ENCODE assay signal across 19 cellular contexts in genomic region chrX:17495052-17495451, GRCh38.
DNase-seq lines count a peak whose midpoint lies in the region; ATAC-seq, FAIRE-seq and TF ChIP-seq lines count a peak whose summit lies in the region.
"Had no signal": no experiment of that assay in that cellular context is flagged by ENCODE, and none has a peak within 500 bp of the region (broad histone marks: within the 10 kb centered on the region; RNA-seq: fewer than 3 reads in every experiment).

No MANE protein-coding gene starts in this region.

- TF ChIP-seq CTCF in A549 (IDR thresholded peaks at IDR 0.05) (no peak), bronchial epithelial cell (IDR thresholded peaks at IDR 0.05; ENCODE audit: insufficient read depth, low read length, severe bottlenecking) (no peak)

- no peak for FAIRE-seq in A549 (lab: Jason Lieb, UNC)
- FAIRE-seq in bronchial epithelial cell (lab: Jason Lieb, UNC) = no peak
- FAIRE-seq: GM12892, H1 had no signal

- no peaks in the 10 kb centered on the region for H3K27me3 ChIP-seq in bronchial epithelial cell (ENCODE audit: control insufficient read depth, insufficient read depth, low read length)
- H3K27me3 ChIP-seq: MG63, SJCRH30 had no signal

- H3K4me1 ChIP-seq in A549 = peaks cover 61% of the 10 kb centered on the region
- H3K4me1 ChIP-seq: SJCRH30 had no signal

- H3K36me3 ChIP-seq in bronchial epithelial cell (ENCODE audit: control insufficient read depth, insufficient read depth, low read length) = no peaks in the 10 kb centered on the region
- H3K36me3 ChIP-seq: MG63, SJCRH30 had no signal

- CTCF ChIA-PET in A549 (lab: Yijun Ruan, JAX) = interaction anchor here (0.5 to 1.6 kb wide), 5 partner anchors 18 to 824 kb away, joined by 3 read pairs; no protein-coding TSS in a partner anchor

- peak; percentile 68 to 92 for ATAC-seq in A549
- no peak for ATAC-seq in activated naive CD4-positive, alpha-beta T cell treated with anti-CD3 and anti-CD28 coated beads, Interleukin-2, amount 50 U/mL, for 72 hours
- ATAC-seq in HG03097 (IDR thresholded peaks at IDR 0.05; ENCODE audit: low FRiP score, unreplicated experiment) = no peak

- H3K9me3 ChIP-seq in A549 = no peaks in the 10 kb centered on the region; the same call in 2 of the 3 replicates
- H3K9me3 ChIP-seq: MG63, SJCRH30 had no signal

- POLR2A ChIA-PET in A549 (lab: Yijun Ruan, JAX) = no interaction called here

- H3K4me2 ChIP-seq in A549 = peak overlapping the region; percentile 39

- H3K27ac Mint-ChIP-seq in activated naive CD4-positive, alpha-beta T cell treated with anti-CD3 and anti-CD28 coated beads, Interleukin-2, amount 50 U/mL, for 72 hours = no peak overlapping the region

- H3K4me3 ChIP-seq in A549 = no peak overlapping the region
- H3K4me3 ChIP-seq in bronchial epithelial cell (ENCODE audit: low read depth, low read length) = no peak overlapping the region
- H3K4me3 ChIP-seq: MG63, SJCRH30 had no signal

- no peak; a peak in 2 of 5 replicates for TF ChIP-seq RAD21 in A549 (conservative IDR thresholded peaks at IDR 0.05 in 1 of 2, IDR thresholded peaks at IDR 0.05 in 1 of 2)

- no peak for TF ChIP-seq POLR2A in A549 (IDR thresholded peaks at IDR 0.05; ENCODE audit: low read length)

- peak; percentile 59 to 71; a peak in 3 of 5 replicates for TF ChIP-seq EP300 in A549 (IDR thresholded peaks at IDR 0.05)

- H3K9me3 Mint-ChIP-seq in activated naive CD4-positive, alpha-beta T cell treated with anti-CD3 and anti-CD28 coated beads, Interleukin-2, amount 50 U/mL, for 72 hours = peaks cover 4% of the 10 kb centered on the region in 2 donors

- DNase-seq in A549 (ENCODE audit: low read depth in 1 of 2, low spot score in 1 of 2) = peak; percentile 29 to 77
- peak; percentile 27 for DNase-seq in DMS153 treated with DMSO at 0.1 percent for 48 hours (lab: John Stamatoyannopoulos, UW; ENCODE audit: unreplicated experiment)
- peak; percentile 9 for DNase-seq in NCI-H2196 treated with DMSO at 0.1 percent for 48 hours (lab: John Stamatoyannopoulos, UW; ENCODE audit: unreplicated experiment)
- peak; percentile 49 for DNase-seq in bronchial epithelial cell (ENCODE audit: low read depth)
- no peak for DNase-seq in activated naive CD4-positive, alpha-beta T cell treated with anti-CD3 and anti-CD28 coated beads, Interleukin-2, amount 50 U/mL, for 72 hours (ENCODE audit: low spot score in 2 of 2)
- no peak for DNase-seq in SW480 (ENCODE audit: low spot score)
- DNase-seq: ACHN, GF-D8, MG63, NCI-H1092, NCI-H1694, NCI-H2171, NCI-H524, OCI-M1, SJCRH30 had no signal

- peaks cover 0 to 5% of the 10 kb centered on the region in 2 donors for H3K36me3 Mint-ChIP-seq in activated naive CD4-positive, alpha-beta T cell treated with anti-CD3 and anti-CD28 coated beads, Interleukin-2, amount 50 U/mL, for 72 hours

- H3K27ac ChIP-seq in A549 = peak overlapping the region in 1 of 2 experiments; percentile 58; a peak in 4 of 6 replicates
- H3K27ac ChIP-seq: RWPE1, SJCRH30 had no signal

- 40% methylated on average over 2 of the region's 2 CpGs for WGBS in A549 (ENCODE audit: missing lambda C conversion rate)

TF ChIP-seq in A549, 52 proteins besides CTCF, POLR2A, EP300 and RAD21:
- TF ChIP-seq FOSL2 (IDR thresholded peaks at IDR 0.05) (peak; percentile 92), FOSL2 (CRISPR knock-in tag; IDR thresholded peaks at IDR 0.05) (peak; percentile 86), JUNB (IDR thresholded peaks at IDR 0.05) (peak; percentile 97), SMC3 (IDR thresholded peaks at IDR 0.05) (peak; percentile 37; the same call in 2 of the 3 replicates), JUN (IDR thresholded peaks at IDR 0.05) (peak; percentile 66 to 94; a peak in 3 of 5 replicates), BCL3 (IDR thresholded peaks at IDR 0.05) (peak; percentile 67; the same call in 1 of the 3 replicates), TP53 (CRISPR knock-in tag; IDR thresholded peaks at IDR 0.05) (no peak), ZFP36 (IDR thresholded peaks at IDR 0.05; ENCODE audit: borderline replicate concordance, partially characterized antibody) (peak; percentile 37), GATA3 (IDR thresholded peaks at IDR 0.05; ENCODE audit: borderline replicate concordance) (peak; percentile 97), RARB (CRISPR knock-in tag; IDR thresholded peaks at IDR 0.05) (no peak), KDM5A (IDR thresholded peaks at IDR 0.05) (no peak), MAX (IDR thresholded peaks at IDR 0.05) (peak; percentile 28; the same call in 1 of the 2 replicates), CEBPB (IDR thresholded peaks at IDR 0.05) (peak; percentile 71 to 75; a peak in 2 of 4 replicates)

Comparison
In these comparisons a context has a peak if more than half of its experiments do, and no peak if none do; other contexts are left out.
1. ATAC-seq: peak in A549 (2 of 2); none in activated naive CD4-positive, alpha-beta T cell treated with anti-CD3 and anti-CD28 coated beads, Interleukin-2, amount 50 U/mL, for 72 hours (0 of 2) and HG03097 (single experiment).
2. DNase-seq: peak in A549 (2 of 2), DMS153 treated with DMSO at 0.1 percent for 48 hours (single experiment), NCI-H2196 treated with DMSO at 0.1 percent for 48 hours (single experiment) and bronchial epithelial cell (single experiment); none in activated naive CD4-positive, alpha-beta T cell treated with anti-CD3 and anti-CD28 coated beads, Interleukin-2, amount 50 U/mL, for 72 hours (0 of 2) and SW480 (single experiment).